Comparison of ENCODE assay signal across 10 cellular contexts in genomic region chr15:69648775-69649735, GRCh38.
DNase-seq lines count a peak whose midpoint lies in the region; ATAC-seq lines count a peak whose summit lies in the region.
"Had no signal": no experiment of that assay in that cellular context is flagged by ENCODE, and none has a peak within 500 bp of the region (broad histone marks: within the 10 kb centered on the region; RNA-seq: fewer than 3 reads in every experiment).

No MANE protein-coding gene starts in this region.

- no peak overlapping the region for H3K4me3 Mint-ChIP-seq in stimulated activated naive CD8-positive, alpha-beta T cell treated with anti-CD3 and anti-CD28 coated beads, Interleukin-15, Interleukin-2, amounts not matched to agents 100 ng/mL and 50 ng/mL, for 24 hours
- no peak overlapping the region for H3K4me3 Mint-ChIP-seq in stimulated activated naive CD8-positive, alpha-beta T cell treated with anti-CD3 and anti-CD28 coated beads, Interleukin-15, amount 100 ng/mL, for 72 hours
- H3K4me3 Mint-ChIP-seq in T-helper 17 cell: peak overlapping the region; percentile 54
- H3K4me3 Mint-ChIP-seq: activated naive CD8-positive, alpha-beta T cell treated with anti-CD3 and anti-CD28 coated beads, Interleukin-2, amount 50 U/mL, for 24 hours had no signal

- peak overlapping the region; percentile 56 for H3K27ac Mint-ChIP-seq in stimulated activated naive CD8-positive, alpha-beta T cell treated with anti-CD3 and anti-CD28 coated beads, Interleukin-15, Interleukin-2, amounts not matched to agents 100 ng/mL and 50 ng/mL, for 24 hours
- H3K27ac Mint-ChIP-seq in stimulated activated naive CD8-positive, alpha-beta T cell treated with anti-CD3 and anti-CD28 coated beads, Interleukin-15, amount 100 ng/mL, for 72 hours: no peak overlapping the region
- H3K27ac Mint-ChIP-seq in T-helper 17 cell: no peak overlapping the region
- H3K27ac Mint-ChIP-seq: activated naive CD8-positive, alpha-beta T cell treated with anti-CD3 and anti-CD28 coated beads, Interleukin-2, amount 50 U/mL, for 24 hours had no signal

- H3K36me3 Mint-ChIP-seq in stimulated activated naive CD8-positive, alpha-beta T cell treated with anti-CD3 and anti-CD28 coated beads, Interleukin-15, Interleukin-2, amounts not matched to agents 100 ng/mL and 50 ng/mL, for 24 hours (ENCODE audit: low read depth): no peaks in the 10 kb centered on the region
- peaks cover 3% of the 10 kb centered on the region for H3K36me3 Mint-ChIP-seq in T-helper 17 cell (ENCODE audit: low read depth)

- no peak overlapping the region for H3K27ac ChIP-seq in caudate nucleus (ENCODE audit: low read depth, low read length)
- H3K27ac ChIP-seq: VCaP had no signal

- H3K4me1 Mint-ChIP-seq in stimulated activated naive CD8-positive, alpha-beta T cell treated with anti-CD3 and anti-CD28 coated beads, Interleukin-15, Interleukin-2, amounts not matched to agents 100 ng/mL and 50 ng/mL, for 24 hours (ENCODE audit: low read depth): peaks cover 4% of the 10 kb centered on the region
- H3K4me1 Mint-ChIP-seq in stimulated activated naive CD8-positive, alpha-beta T cell treated with anti-CD3 and anti-CD28 coated beads, Interleukin-15, amount 100 ng/mL, for 72 hours: peaks cover 11% of the 10 kb centered on the region
- H3K4me1 Mint-ChIP-seq in T-helper 17 cell: peaks cover 28% of the 10 kb centered on the region

- peaks cover 15% of the 10 kb centered on the region for H3K27me3 Mint-ChIP-seq in stimulated activated naive CD8-positive, alpha-beta T cell treated with anti-CD3 and anti-CD28 coated beads, Interleukin-15, Interleukin-2, amounts not matched to agents 100 ng/mL and 50 ng/mL, for 24 hours
- H3K27me3 Mint-ChIP-seq in stimulated activated naive CD8-positive, alpha-beta T cell treated with anti-CD3 and anti-CD28 coated beads, Interleukin-15, amount 100 ng/mL, for 72 hours: peaks cover 23% of the 10 kb centered on the region
- peaks cover 39% of the 10 kb centered on the region for H3K27me3 Mint-ChIP-seq in T-helper 17 cell

- no peak for ATAC-seq in stimulated activated naive CD8-positive, alpha-beta T cell treated with anti-CD3 and anti-CD28 coated beads, Interleukin-15, amount 100 ng/mL, for 72 hours
- ATAC-seq in T-helper 17 cell: no peak
- ATAC-seq: activated naive CD8-positive, alpha-beta T cell treated with anti-CD3 and anti-CD28 coated beads, Interleukin-2, amount 50 U/mL, for 24 hours had no signal

- H3K9me3 ChIP-seq in T-helper 17 cell (ENCODE audit: control insufficient read depth, low read length, poor library complexity, severe bottlenecking): no peaks in the 10 kb centered on the region

- no peak for DNase-seq in stimulated activated naive CD8-positive, alpha-beta T cell treated with anti-CD3 and anti-CD28 coated beads, Interleukin-15, amount 100 ng/mL, for 72 hours
- DNase-seq in T-helper 17 cell (no peak), iPS-NIHi11 (ENCODE audit: low spot score) (peak; percentile 77), caudate nucleus (lab: John Stamatoyannopoulos, UW) (no peak), HUDEP-2 (lab: John Stamatoyannopoulos, UW; ENCODE audit: unreplicated experiment in 76 of 76) (no peak), activated T-cell treated with anti-CD3 and anti-CD28 coated beads for 4 hours (no peak), GF-D8 (lab: John Stamatoyannopoulos, UW) (no peak)
- DNase-seq: activated naive CD8-positive, alpha-beta T cell treated with anti-CD3 and anti-CD28 coated beads, Interleukin-2, amount 50 U/mL, for 24 hours had no signal

- H3K9me3 Mint-ChIP-seq in stimulated activated naive CD8-positive, alpha-beta T cell treated with anti-CD3 and anti-CD28 coated beads, Interleukin-15, Interleukin-2, amounts not matched to agents 100 ng/mL and 50 ng/mL, for 24 hours: no peaks in the 10 kb centered on the region
- no peaks in the 10 kb centered on the region for H3K9me3 Mint-ChIP-seq in stimulated activated naive CD8-positive, alpha-beta T cell treated with anti-CD3 and anti-CD28 coated beads, Interleukin-15, amount 100 ng/mL, for 72 hours
- H3K9me3 Mint-ChIP-seq: activated naive CD8-positive, alpha-beta T cell treated with anti-CD3 and anti-CD28 coated beads, Interleukin-2, amount 50 U/mL, for 24 hours had no signal
